16 cellular contexts compared by ENCODE assay signal in genomic region chr14:37422748-37423147, GRCh38.
A peak's percentile ranks its signal among the peaks of the same experiment; 100 is the strongest.
DNase-seq lines count a peak whose midpoint lies in the region; ATAC-seq and TF ChIP-seq lines count a peak whose summit lies in the region.
"Had no signal": no experiment of that assay in that cellular context is flagged by ENCODE, and none has a peak within 500 bp of the region (broad histone marks: within the 10 kb centered on the region; RNA-seq: fewer than 3 reads in every experiment).

No MANE protein-coding gene starts in this region.

- no peak overlapping the region for H3K4me3 ChIP-seq in PC-3 (ENCODE audit: low read length)
- no peak overlapping the region for H3K4me3 ChIP-seq in hepatocyte
- H3K4me3 ChIP-seq in right lobe of liver = peak overlapping the region in 1 of 3 donors; percentile 1
- H3K4me3 ChIP-seq in neuronal stem cell (ENCODE audit: low read length in 2 of 2) = no peak overlapping the region
- H3K4me3 ChIP-seq: BLaER1 treated with 17β-estradiol and CSF1 and Interleukin-3, amounts not matched to agents 10 nM and 100 nM; GM12878 had no signal

- H2AFZ ChIP-seq in PC-3 (ENCODE audit: low read length) (no peak overlapping the region), hepatocyte (peak overlapping the region; percentile 24), neuronal stem cell (ENCODE audit: low read length) (no peak overlapping the region)

- no peak overlapping the region for H3K18ac ChIP-seq in neuronal stem cell (ENCODE audit: low read length)

- H2AK5ac ChIP-seq in neuronal stem cell (ENCODE audit: low read depth, low read length) = no peak overlapping the region

- H3K27ac ChIP-seq in PC-3 (ENCODE audit: low read length) (no peak overlapping the region), hepatocyte (peak overlapping the region; percentile 45), right lobe of liver (peak overlapping the region; percentile 41 to 60 (median 47)), neuronal stem cell (replicated peaks; ENCODE audit: low read length) (no peak overlapping the region)
- H3K27ac ChIP-seq: BLaER1 treated with 17β-estradiol and CSF1 and Interleukin-3, amounts not matched to agents 10 nM and 100 nM had no signal

- TF ChIP-seq CTCF in PC-3 (conservative IDR thresholded peaks at IDR 0.05; ENCODE audit: low read depth, low read length) (no peak), hepatocyte (IDR thresholded peaks at IDR 0.05; ENCODE audit: poor library complexity) (no peak), right lobe of liver (IDR thresholded peaks at IDR 0.05) (no peak)

- H3K36me3 Mint-ChIP-seq in naive thymus-derived CD8-positive, alpha-beta T cell = no peaks in the 10 kb centered on the region
- H3K36me3 Mint-ChIP-seq: CD8-positive, alpha-beta T cell had no signal

- no peak for ATAC-seq in PC-3
- ATAC-seq in right lobe of liver = peak; percentile 74 to 83 (median 80)
- no peak for ATAC-seq in naive thymus-derived CD8-positive, alpha-beta T cell
- ATAC-seq: CD8-positive, alpha-beta T cell; GM12878 had no signal

- no peak overlapping the region for H4K91ac ChIP-seq in neuronal stem cell (ENCODE audit: low read depth, low read length, poor library complexity)

- 52% methylated on average over 2 of the region's 2 CpGs for WGBS in hepatocyte (ENCODE audit: low lambda C conversion rate, missing lambda C conversion rate)
- WGBS in right lobe of liver (ENCODE audit: insufficient coverage, low coverage, low lambda C conversion rate, missing lambda C conversion rate) = 23% methylated on average over 2 of the region's 2 CpGs
- WGBS in neuronal stem cell (ENCODE audit: extremely low coverage in 2 of 2, insufficient read length in 2 of 2, insufficient replicate concordance in 1 of 2), 2 donors = no CpG with 5 or more reads among the region's 2 CpGs

- peak overlapping the region; percentile 79 for H3K4me2 ChIP-seq in PC-3 (ENCODE audit: low read length)
- peak overlapping the region; percentile 64 for H3K4me2 ChIP-seq in hepatocyte
- no peak overlapping the region for H3K4me2 ChIP-seq in neuronal stem cell (ENCODE audit: insufficient read depth, low read length, poor library complexity, severe bottlenecking)
- H3K4me2 ChIP-seq: BLaER1 treated with 17β-estradiol and CSF1 and Interleukin-3, amounts not matched to agents 10 nM and 100 nM had no signal

- H3K9ac ChIP-seq in PC-3 (ENCODE audit: low read length) = no peak overlapping the region
- H3K9ac ChIP-seq in neuronal stem cell (ENCODE audit: low read depth, low read length, poor library complexity) = no peak overlapping the region
- H3K9ac ChIP-seq: BLaER1 treated with 17β-estradiol and CSF1 and Interleukin-3, amounts not matched to agents 10 nM and 100 nM had no signal

- DNase-seq in PC-3 = no peak
- no peak for DNase-seq in hepatocyte (ENCODE audit: low spot score)
- no peak for DNase-seq in right lobe of liver
- no peak for DNase-seq in iPS-NIHi7 (ENCODE audit: extremely low spot score)
- DNase-seq in neuronal stem cell (ENCODE audit: low spot score) = no peak
- DNase-seq in naive thymus-derived CD8-positive, alpha-beta T cell = no peak
- no peak for DNase-seq in NCI-H1930 (lab: John Stamatoyannopoulos, UW)
- DNase-seq: CD8-positive, alpha-beta T cell; DMS 273 treated with DMSO at 0.1 percent for 48 hours; DMS53; DND-41; EL; H9 had no signal

- H3K4me3 Mint-ChIP-seq in naive thymus-derived CD8-positive, alpha-beta T cell = no peak overlapping the region
- H3K4me3 Mint-ChIP-seq: B cell; CD8-positive, alpha-beta T cell; H9 had no signal

- no peaks in the 10 kb centered on the region for H3K9me3 ChIP-seq in PC-3 (ENCODE audit: low read length)
- H3K9me3 ChIP-seq in hepatocyte (ENCODE audit: low read depth) = no peaks in the 10 kb centered on the region
- no peaks in the 10 kb centered on the region for H3K9me3 ChIP-seq in right lobe of liver
- peaks cover 0 to 4% of the 10 kb centered on the region in 2 donors for H3K9me3 ChIP-seq in neuronal stem cell (replicated peaks in 1 of 2; ENCODE audit: control insufficient read depth in 2 of 2, insufficient read depth in 1 of 2, low read depth in 1 of 2, low read length in 2 of 2)
- H3K9me3 ChIP-seq: BLaER1 treated with 17β-estradiol and CSF1 and Interleukin-3, amounts not matched to agents 10 nM and 100 nM had no signal

- H3K27me3 Mint-ChIP-seq in naive thymus-derived CD8-positive, alpha-beta T cell = no peaks in the 10 kb centered on the region
- H3K27me3 Mint-ChIP-seq: B cell had no signal

- no peaks in the 10 kb centered on the region for H3K79me2 ChIP-seq in PC-3 (ENCODE audit: low read length)
- H3K79me2 ChIP-seq in hepatocyte = no peaks in the 10 kb centered on the region

- no peak overlapping the region for H3K23ac ChIP-seq in neuronal stem cell (ENCODE audit: low read depth, low read length, poor library complexity)

- no peaks in the 10 kb centered on the region for H3K9me2 ChIP-seq in PC-3 (replicated peaks; ENCODE audit: low read length)
- no peaks in the 10 kb centered on the region for H3K9me2 ChIP-seq in hepatocyte (replicated peaks; ENCODE audit: insufficient read depth)

- BruUV-seq in PC-3 (replicated peaks; lab: Mats Ljungman, UMichigan) = no TSS peak

- no peaks in the 10 kb centered on the region for H3K4me1 Mint-ChIP-seq in naive thymus-derived CD8-positive, alpha-beta T cell
- H3K4me1 Mint-ChIP-seq: B cell, H9 had no signal

- H4K8ac ChIP-seq in neuronal stem cell (ENCODE audit: low read depth, low read length) = no peak overlapping the region

- no peaks in the 10 kb centered on the region for H3K36me3 ChIP-seq in PC-3 (ENCODE audit: low read depth, low read length)
- no peaks in the 10 kb centered on the region for H3K36me3 ChIP-seq in hepatocyte (replicated peaks; ENCODE audit: insufficient read depth, low read depth)
- H3K36me3 ChIP-seq in right lobe of liver = no peaks in the 10 kb centered on the region
- no peaks in the 10 kb centered on the region for H3K36me3 ChIP-seq in neuronal stem cell (replicated peaks in 1 of 2; ENCODE audit: control insufficient read depth in 2 of 2, insufficient read depth in 2 of 2, low read length in 2 of 2)
- H3K36me3 ChIP-seq: BLaER1 treated with 17β-estradiol and CSF1 and Interleukin-3, amounts not matched to agents 10 nM and 100 nM had no signal

- CTCF ChIA-PET in PC-3 (lab: Charles Lee) = no interaction called here

- no peak overlapping the region for H3K4ac ChIP-seq in neuronal stem cell (ENCODE audit: low read length)

- H4K20me1 ChIP-seq in PC-3 (ENCODE audit: low read length) (no peaks in the 10 kb centered on the region), hepatocyte (ENCODE audit: insufficient read depth, poor library complexity, severe bottlenecking) (no peaks in the 10 kb centered on the region)
- H4K20me1 ChIP-seq: BLaER1 treated with 17β-estradiol and CSF1 and Interleukin-3, amounts not matched to agents 10 nM and 100 nM had no signal

- H2BK5ac ChIP-seq in neuronal stem cell (ENCODE audit: low read length) = no peak overlapping the region

- H3K27me3 ChIP-seq in PC-3 (ENCODE audit: low read length) (no peaks in the 10 kb centered on the region), hepatocyte (no peaks in the 10 kb centered on the region), right lobe of liver (no peaks in the 10 kb centered on the region), neuronal stem cell (ENCODE audit: control insufficient read depth in 3 of 3, insufficient read depth in 3 of 3, low read depth in 1 of 3, low read length in 3 of 3) (no peaks in the 10 kb centered on the region)
- H3K27me3 ChIP-seq: BLaER1 treated with 17β-estradiol and CSF1 and Interleukin-3, amounts not matched to agents 10 nM and 100 nM had no signal

- POLR2A ChIA-PET in PC-3 (lab: Charles Lee; ENCODE audit: unreplicated experiment) = no interaction called here
- POLR2A ChIA-PET in naive thymus-derived CD8-positive, alpha-beta T cell (lab: Charles Lee) = no interaction called here

- H3K9me3 Mint-ChIP-seq in naive thymus-derived CD8-positive, alpha-beta T cell = peaks cover 0 to 11% (median 0%) of the 10 kb centered on the region in 9 donors
- H3K9me3 Mint-ChIP-seq: H9 had no signal

- no peaks in the 10 kb centered on the region for H3F3A ChIP-seq in PC-3 (ENCODE audit: low read length, unreplicated experiment)

- H3K14ac ChIP-seq in neuronal stem cell (ENCODE audit: low read length) = no peak overlapping the region

- no peak for TF ChIP-seq POLR2A in right lobe of liver (IDR thresholded peaks at IDR 0.05)

- no peak overlapping the region for H2BK12ac ChIP-seq in neuronal stem cell (ENCODE audit: low read length)

- no peak overlapping the region for H2BK15ac ChIP-seq in neuronal stem cell (ENCODE audit: low read length)

- no peak overlapping the region for H2BK120ac ChIP-seq in neuronal stem cell (ENCODE audit: low read depth, low read length)

- peaks cover 8% of the 10 kb centered on the region; the same call in 1 of the 2 replicates for H3K4me1 ChIP-seq in PC-3 (ENCODE audit: insufficient read depth, low read length)
- peaks cover 6% of the 10 kb centered on the region for H3K4me1 ChIP-seq in hepatocyte (ENCODE audit: insufficient read depth)
- peaks cover 0 to 11% (median 0%) of the 10 kb centered on the region in 4 donors for H3K4me1 ChIP-seq in right lobe of liver
- no peaks in the 10 kb centered on the region for H3K4me1 ChIP-seq in neuronal stem cell (ENCODE audit: control insufficient read depth in 2 of 2, insufficient read depth in 1 of 2, low read depth in 1 of 2, low read length in 2 of 2)
- H3K4me1 ChIP-seq: BLaER1 treated with 17β-estradiol and CSF1 and Interleukin-3, amounts not matched to agents 10 nM and 100 nM had no signal

- H3K79me1 ChIP-seq in neuronal stem cell (ENCODE audit: low read depth, low read length) = no peaks in the 10 kb centered on the region

- intact Hi-C loops in PC-3 (cut with micrococcal nuclease) (loop anchor here (5.0 kb wide), 1 partner anchor 145 kb away; no protein-coding TSS in a partner anchor), right lobe of liver (cut with DNase I) (no loop called here)

- no peak overlapping the region for H3K27ac Mint-ChIP-seq in naive thymus-derived CD8-positive, alpha-beta T cell
- H3K27ac Mint-ChIP-seq: B cell; CD8-positive, alpha-beta T cell; H9 had no signal

Comparison
In these comparisons a context has a peak if more than half of its experiments do, and no peak if none do; other contexts are left out.
1. ATAC-seq: peak in right lobe of liver (4 of 4); none in PC-3 (single experiment) and naive thymus-derived CD8-positive, alpha-beta T cell (0 of 2).
2. H3K27ac ChIP-seq: peak in hepatocyte (single experiment) and right lobe of liver (3 of 3); none in PC-3 (single experiment) and neuronal stem cell (single experiment).